14 cellular contexts compared by ENCODE assay signal in genomic region chr3:117011687-117012250, GRCh38.
A peak's percentile ranks its signal among the peaks of the same experiment; 100 is the strongest.
DNase-seq lines count a peak whose midpoint lies in the region; TF ChIP-seq lines count a peak whose summit lies in the region.
"Had no signal": no experiment of that assay in that cellular context is flagged by ENCODE, and none has a peak within 500 bp of the region (broad histone marks: within the 10 kb centered on the region; RNA-seq: fewer than 3 reads in every experiment).

No MANE protein-coding gene starts in this region.

- H3K4me3 ChIP-seq in cardiac fibroblast (replicated peaks in 1 of 2; ENCODE audit: low read depth in 2 of 2, low read length in 2 of 2) (no peak overlapping the region), tibial artery (peak overlapping the region; percentile 17 to 32), uterus (no peak overlapping the region)
- H3K4me3 ChIP-seq: GM12878, GM23338, PC-9 had no signal

- intact Hi-C loops in tibial artery (cut with DNase I; ENCODE audit: low total_unique reads) (no loop called here), uterus (cut with DNase I; ENCODE audit: low total_unique reads) (no loop called here)

- TF ChIP-seq CTCF in cardiac fibroblast (IDR thresholded peaks at IDR 0.05; ENCODE audit: low read depth, low read length), result no peak
- TF ChIP-seq CTCF in tibial artery (IDR thresholded peaks at IDR 0.05), result no peak
- TF ChIP-seq CTCF in uterus (IDR thresholded peaks at IDR 0.05), result no peak

- H3K4me1 ChIP-seq in tibial artery (peaks cover 0 to 10% (median 0%) of the 10 kb centered on the region in 4 donors), uterus (no peaks in the 10 kb centered on the region)

- no peaks in the 10 kb centered on the region for H3K36me3 ChIP-seq in tibial artery
- H3K36me3 ChIP-seq in uterus, result no peaks in the 10 kb centered on the region

- peak; percentile 10 for DNase-seq in HS-5 (ENCODE audit: low read depth)
- peak; percentile 66 to 86 for DNase-seq in cardiac fibroblast (ENCODE audit: low read depth in 2 of 2)
- DNase-seq in fibroblast of the conjunctiva (ENCODE audit: low read depth), result peak; percentile 59
- no peak for DNase-seq in tibial artery
- DNase-seq in activated CD4-positive, alpha-beta T cell treated with anti-CD3 and anti-CD28 coated beads for 48 hours, result no peak
- no peak for DNase-seq in uterus
- DNase-seq in NCI-H1417 (lab: John Stamatoyannopoulos, UW), result no peak
- DNase-seq: C1 segment of cervical spinal cord, DND-41, NCI-H1436 treated with DMSO at 0.1 percent for 48 hours, NCI-H2081, PC-9 had no signal

- H3K9me3 ChIP-seq in tibial artery (no peaks in the 10 kb centered on the region), uterus (no peaks in the 10 kb centered on the region)

- no peaks in the 10 kb centered on the region for H3K27me3 ChIP-seq in tibial artery
- no peaks in the 10 kb centered on the region for H3K27me3 ChIP-seq in uterus

- H3K27ac ChIP-seq in tibial artery (no peak overlapping the region), uterus (no peak overlapping the region)
- H3K27ac ChIP-seq: PC-9 had no signal

- no peak for TF ChIP-seq POLR2A in uterus (IDR thresholded peaks at IDR 0.05)

Comparison
In these comparisons a context has a peak if more than half of its experiments do, and no peak if none do; other contexts are left out.
1. DNase-seq: peak in HS-5 (single experiment), cardiac fibroblast (2 of 2) and fibroblast of the conjunctiva (single experiment); none in tibial artery (0 of 2), activated CD4-positive, alpha-beta T cell treated with anti-CD3 and anti-CD28 coated beads for 48 hours (single experiment), uterus (0 of 2) and NCI-H1417 (0 of 3).
2. H3K4me3 ChIP-seq: peak in tibial artery (2 of 2); none in cardiac fibroblast (0 of 2) and uterus (0 of 2).